Comparison of ENCODE assay signal across 10 cellular contexts in the genomic region with DNA sequence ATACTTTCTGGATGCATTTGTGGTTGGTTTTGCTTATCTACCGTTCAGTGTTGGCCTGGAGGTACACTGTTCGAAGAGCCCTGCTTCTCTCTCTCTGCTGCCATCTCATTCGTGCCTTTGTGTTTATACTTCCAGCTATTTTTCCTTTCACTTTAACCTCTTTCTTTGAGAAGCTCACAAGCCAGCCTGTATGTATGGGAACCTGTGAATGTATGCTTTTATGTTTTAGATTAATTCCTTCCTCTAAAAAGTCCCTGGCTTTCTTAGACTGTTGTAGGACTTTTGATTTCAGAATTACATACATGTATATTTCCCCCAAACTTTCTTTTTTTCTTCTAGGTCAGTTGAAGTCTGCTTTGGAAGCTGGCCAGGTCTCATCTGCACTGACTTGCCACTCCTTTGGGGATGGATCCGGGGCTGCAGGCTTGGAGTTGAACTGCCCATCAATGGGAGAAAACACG.
DNase-seq lines count a peak whose midpoint lies in the region; ATAC-seq, FAIRE-seq and TF ChIP-seq lines count a peak whose summit lies in the region.
"Had no signal": no experiment of that assay in that cellular context is flagged by ENCODE, and none has a peak within 500 bp of the region (broad histone marks: within the 10 kb centered on the region; RNA-seq: fewer than 3 reads in every experiment).

No MANE protein-coding gene starts in this region.

- H3K27me3 ChIP-seq in ascending aorta (no peaks in the 10 kb centered on the region), lung (ENCODE audit: control insufficient read depth, insufficient read depth) (no peaks in the 10 kb centered on the region)

- no peaks in the 10 kb centered on the region for H3K4me1 Mint-ChIP-seq in activated naive CD4-positive, alpha-beta T cell treated with anti-CD3 and anti-CD28 coated beads, Interleukin-2, amount 50 U/mL, for 24 hours

- 45 to 61% methylated on average over 5 of the region's 5 CpGs for WGBS in lung, 2 donors

- no peaks in the 10 kb centered on the region for H3K36me3 ChIP-seq in ascending aorta
- H3K36me3 ChIP-seq in lung (ENCODE audit: control insufficient read depth in 2 of 2, insufficient read depth in 2 of 2, low read length in 2 of 2), result peaks cover 4 to 8% of the 10 kb centered on the region in 2 donors

- H3K4me3 Mint-ChIP-seq in activated naive CD4-positive, alpha-beta T cell treated with anti-CD3 and anti-CD28 coated beads, Interleukin-2, amount 50 U/mL, for 24 hours, result no peak overlapping the region

- peak overlapping the region; percentile 61 for H3K27ac Mint-ChIP-seq in activated naive CD4-positive, alpha-beta T cell treated with anti-CD3 and anti-CD28 coated beads, Interleukin-2, amount 50 U/mL, for 24 hours

- no peaks in the 10 kb centered on the region for H3K9me3 Mint-ChIP-seq in activated naive CD4-positive, alpha-beta T cell treated with anti-CD3 and anti-CD28 coated beads, Interleukin-2, amount 50 U/mL, for 24 hours

- H3K27ac ChIP-seq in ascending aorta (peak overlapping the region; percentile 45 to 77), lung (ENCODE audit: low read depth in 1 of 2, low read length in 1 of 2) (peak overlapping the region; percentile 29 to 31)
- H3K27ac ChIP-seq: KMS-11 had no signal

- no peak for FAIRE-seq in urothelium cell line (lab: Jason Lieb, UNC)

- DNase-seq in activated naive CD4-positive, alpha-beta T cell treated with Interleukin-2 at 50 U/mL for 16 hours, result no peak
- DNase-seq in ascending aorta (ENCODE audit: low spot score in 2 of 2) (no peak), lung (ENCODE audit: low spot score) (no peak), urothelium cell line (ENCODE audit: low spot score) (peak; percentile 26), GM19238 (ENCODE audit: insufficient read length, low spot score) (no peak), T-helper 9 cell (no peak)

- intact Hi-C loops in ascending aorta (cut with DNase I), result loop anchor here (1.0 kb wide), 1 partner anchor 12 kb away; no protein-coding TSS in a partner anchor

- ATAC-seq in lung (ENCODE audit: insufficient read depth, low FRiP score) (no peak), HG03095 (IDR thresholded peaks at IDR 0.05; ENCODE audit: unreplicated experiment) (no peak)
- ATAC-seq: activated CD4-positive, CD25-positive, alpha-beta regulatory T cell treated with anti-CD3 and anti-CD28 coated beads, Interleukin-2, amount 50 U/mL, for 24 hours had no signal

- H3K36me3 Mint-ChIP-seq in activated naive CD4-positive, alpha-beta T cell treated with anti-CD3 and anti-CD28 coated beads, Interleukin-2, amount 50 U/mL, for 24 hours, result peaks cover 3% of the 10 kb centered on the region

- peak overlapping the region; percentile 18 to 40 for H3K4me3 ChIP-seq in ascending aorta
- H3K4me3 ChIP-seq in lung, result no peak overlapping the region

- H3K4me1 ChIP-seq in ascending aorta (peaks cover 0 to 9% of the 10 kb centered on the region in 2 donors), lung (ENCODE audit: control insufficient read depth in 2 of 2, insufficient read depth in 2 of 2, low read length in 2 of 2) (peaks cover 0 to 13% of the 10 kb centered on the region in 2 donors)

- H3K27me3 Mint-ChIP-seq in activated naive CD4-positive, alpha-beta T cell treated with anti-CD3 and anti-CD28 coated beads, Interleukin-2, amount 50 U/mL, for 24 hours, result no peaks in the 10 kb centered on the region

- no peak for TF ChIP-seq CTCF in ascending aorta (IDR thresholded peaks at IDR 0.05)
- no peak for TF ChIP-seq CTCF in lung (IDR thresholded peaks at IDR 0.05; ENCODE audit: control extremely low read depth, extremely low read depth)

- H3K9me3 ChIP-seq in ascending aorta (no peaks in the 10 kb centered on the region), lung (ENCODE audit: control insufficient read depth in 2 of 2, insufficient read depth in 1 of 2, low read length in 1 of 2) (no peaks in the 10 kb centered on the region)
